ENCODE assay signal across 9 cellular contexts in the genomic region with DNA sequence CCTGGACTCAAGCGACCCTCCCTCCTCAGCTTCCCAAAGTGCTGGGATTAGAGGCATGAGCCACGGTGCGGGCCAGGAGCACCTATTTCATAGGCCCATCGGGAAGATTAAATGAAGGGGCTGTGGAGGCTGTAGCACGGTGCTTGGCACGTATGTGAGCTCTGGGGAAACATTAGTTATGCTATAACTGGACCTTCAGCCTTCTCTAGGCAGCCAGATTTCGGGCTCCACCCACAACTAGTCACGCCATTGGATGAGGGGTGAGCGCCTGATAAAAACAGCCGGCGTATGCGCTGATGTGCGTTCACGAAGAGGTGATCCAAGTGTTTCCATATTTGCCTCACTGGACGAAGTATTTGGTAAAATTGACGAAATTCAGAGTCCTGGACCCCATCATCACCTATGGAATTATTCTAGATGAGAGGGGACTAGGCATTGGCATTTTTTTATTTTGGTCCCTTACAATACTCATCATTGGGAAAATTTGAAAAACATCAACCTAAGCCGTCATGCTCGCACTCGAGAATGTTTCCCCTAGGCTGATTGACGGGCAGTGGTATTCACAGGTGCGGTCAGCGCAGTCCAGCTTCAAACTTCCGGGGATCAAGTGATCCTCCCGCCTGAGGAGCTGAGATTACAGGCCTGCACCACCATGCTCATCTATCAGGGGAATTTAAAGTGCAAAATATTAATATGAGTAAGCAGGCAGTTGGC. TPM values are rescaled to one million over a fixed set of nuclear protein-coding genes. Genes with fewer than 3 reads are reported as not detected.
DNase-seq lines count a peak whose midpoint lies in the region; ATAC-seq and TF ChIP-seq lines count a peak whose summit lies in the region.
"Had no signal": no experiment of that assay in that cellular context is flagged by ENCODE, and none has a peak within 500 bp of the region (broad histone marks: within the 10 kb centered on the region; RNA-seq: fewer than 3 reads in every experiment).

No MANE protein-coding gene starts in this region.

- H3K36me3 ChIP-seq in iPS-15b (ENCODE audit: control insufficient read depth, insufficient read depth, low read length) (no peaks in the 10 kb centered on the region), thoracic aorta (no peaks in the 10 kb centered on the region)

- intact Hi-C loops in activated B cell treated with CpG ODN at 0.5 μM for 24 hours (cut with micrococcal nuclease): loop anchor here (2.0 kb wide), 1 partner anchor 383 kb away; no protein-coding TSS in a partner anchor

- no peaks in the 10 kb centered on the region for H3K27me3 ChIP-seq in iPS-15b (ENCODE audit: control insufficient read depth, insufficient read depth, low read length)
- no peaks in the 10 kb centered on the region for H3K27me3 ChIP-seq in thoracic aorta (replicated peaks; ENCODE audit: insufficient read depth)

- no peak for TF ChIP-seq CTCF in activated B cell treated with CpG ODN at 0.5 μM for 24 hours (IDR thresholded peaks at IDR 0.05)
- TF ChIP-seq CTCF in thoracic aorta (IDR thresholded peaks at IDR 0.05): no peak

- CTCF ChIA-PET in activated B cell treated with CpG ODN at 0.5 μM for 24 hours (lab: Charles Lee): no interaction called here

- peak overlapping the region in 1 of 2 donors; percentile 98 for H3K27ac ChIP-seq in thoracic aorta

- no peaks in the 10 kb centered on the region for H3K27me3 Mint-ChIP-seq in activated T-cell treated with anti-CD3 and anti-CD28 coated beads, Interleukin-2, amount 50 U/mL, for 4 hours (ENCODE audit: low read depth)
- H3K27me3 Mint-ChIP-seq in activated B cell treated with CpG ODN at 0.5 μM for 24 hours: no peaks in the 10 kb centered on the region

- H3K4me1 Mint-ChIP-seq in activated T-cell treated with anti-CD3 and anti-CD28 coated beads, Interleukin-2, amount 50 U/mL, for 4 hours (ENCODE audit: low read depth): peaks cover 39% of the 10 kb centered on the region
- H3K4me1 Mint-ChIP-seq in activated B cell treated with CpG ODN at 0.5 μM for 24 hours: peaks cover 43% of the 10 kb centered on the region

- DNase-seq in activated T-cell treated with anti-CD3 and anti-CD28 coated beads, Interleukin-2, amount 50 U/mL, for 4 hours: no peak
- DNase-seq in activated T-cell treated with anti-CD3 and anti-CD28 coated beads, Interleukin-2, amount 50 U/mL, for 1 hour: no peak
- DNase-seq in activated B cell treated with CpG ODN at 0.5 μM for 24 hours: no peak
- DNase-seq in thoracic aorta (ENCODE audit: low spot score): no peak
- no peak for DNase-seq in COLO668 (lab: John Stamatoyannopoulos, UW; ENCODE audit: unreplicated experiment)
- DNase-seq: COR-L47 had no signal

- H3K27ac Mint-ChIP-seq in activated B cell treated with CpG ODN at 0.5 μM for 24 hours: no peak overlapping the region

- H3K9me3 Mint-ChIP-seq in activated T-cell treated with anti-CD3 and anti-CD28 coated beads, Interleukin-2, amount 50 U/mL, for 4 hours: no peaks in the 10 kb centered on the region
- H3K9me3 Mint-ChIP-seq in activated B cell treated with CpG ODN at 0.5 μM for 24 hours: no peaks in the 10 kb centered on the region

- H3K4me3 ChIP-seq in iPS-15b (ENCODE audit: low read depth, low read length) (peak overlapping the region; percentile 86), thoracic aorta (peak overlapping the region; percentile 93)

- H3K4me3 Mint-ChIP-seq in activated T-cell treated with anti-CD3 and anti-CD28 coated beads, Interleukin-2, amount 50 U/mL, for 4 hours: peak overlapping the region; percentile 89
- peak overlapping the region; percentile 88 for H3K4me3 Mint-ChIP-seq in activated B cell treated with CpG ODN at 0.5 μM for 24 hours

- H3K4me1 ChIP-seq in iPS-15b (ENCODE audit: control insufficient read depth, insufficient read depth, low read length) (peaks cover 5% of the 10 kb centered on the region), thoracic aorta (ENCODE audit: control insufficient read depth in 1 of 2, low read depth in 2 of 2) (peaks cover 27 to 33% of the 10 kb centered on the region in 2 donors)

- ATAC-seq in activated T-cell treated with anti-CD3 and anti-CD28 coated beads, Interleukin-2, amount 50 U/mL, for 4 hours: no peak
- ATAC-seq in activated B cell treated with CpG ODN at 0.5 μM for 24 hours (ENCODE audit: low read depth): no peak
- ATAC-seq in thoracic aorta (ENCODE audit: insufficient number of reproducible peaks, low FRiP score, low read depth): no peak
- ATAC-seq in HG02678 (IDR thresholded peaks at IDR 0.05; ENCODE audit: unreplicated experiment): no peak
- ATAC-seq in GM21447 (IDR thresholded peaks at IDR 0.05; ENCODE audit: unreplicated experiment): no peak

- POLR2A ChIA-PET in activated B cell treated with CpG ODN at 0.5 μM for 24 hours (lab: Charles Lee): interaction anchor here (0.7 to 1.4 kb wide), 2 partner anchors 83 to 679 kb away, joined by 4 to 6 read pairs; no protein-coding TSS in a partner anchor

- H3K36me3 Mint-ChIP-seq in activated T-cell treated with anti-CD3 and anti-CD28 coated beads, Interleukin-2, amount 50 U/mL, for 4 hours (ENCODE audit: insufficient read depth): peaks cover 11% of the 10 kb centered on the region
- H3K36me3 Mint-ChIP-seq in activated B cell treated with CpG ODN at 0.5 μM for 24 hours (ENCODE audit: low read depth): peaks cover 17% of the 10 kb centered on the region

- no peaks in the 10 kb centered on the region for H3K9me3 ChIP-seq in iPS-15b (ENCODE audit: control insufficient read depth, insufficient read depth, low read length)
- H3K9me3 ChIP-seq in thoracic aorta: no peaks in the 10 kb centered on the region

- no peak overlapping the region for H3K9ac ChIP-seq in iPS-15b (ENCODE audit: low read depth, low read length)

RNA-seq across cellular contexts. Expression of a gene that starts 1.8 kb away (rescaled TPM):
- total RNA-seq in activated T-cell treated with anti-CD3 and anti-CD28 coated beads, Interleukin-2, amount 50 U/mL, for 4 hours: 100 to 1,000 TPM; 153 to 181 (median 162) TPM
- 216 and 243 TPM in 2 replicates for total RNA-seq in activated B cell treated with CpG ODN at 0.5 μM for 24 hours
- 100 to 1,000 TPM; 125 to 129 TPM for total RNA-seq in thoracic aorta

RNA-seq across cellular contexts. Expression of a gene that starts 16.1 kb away (rescaled TPM):
- 10 to 100 TPM; 76.1 to 88.4 (median 78.5) TPM for total RNA-seq in activated T-cell treated with anti-CD3 and anti-CD28 coated beads, Interleukin-2, amount 50 U/mL, for 4 hours
- total RNA-seq in activated B cell treated with CpG ODN at 0.5 μM for 24 hours (84.7 and 102 TPM in 2 replicates), thoracic aorta (100 to 1,000 TPM; 214 to 333 TPM)
